8 cellular contexts compared by ENCODE assay signal in the genomic region with DNA sequence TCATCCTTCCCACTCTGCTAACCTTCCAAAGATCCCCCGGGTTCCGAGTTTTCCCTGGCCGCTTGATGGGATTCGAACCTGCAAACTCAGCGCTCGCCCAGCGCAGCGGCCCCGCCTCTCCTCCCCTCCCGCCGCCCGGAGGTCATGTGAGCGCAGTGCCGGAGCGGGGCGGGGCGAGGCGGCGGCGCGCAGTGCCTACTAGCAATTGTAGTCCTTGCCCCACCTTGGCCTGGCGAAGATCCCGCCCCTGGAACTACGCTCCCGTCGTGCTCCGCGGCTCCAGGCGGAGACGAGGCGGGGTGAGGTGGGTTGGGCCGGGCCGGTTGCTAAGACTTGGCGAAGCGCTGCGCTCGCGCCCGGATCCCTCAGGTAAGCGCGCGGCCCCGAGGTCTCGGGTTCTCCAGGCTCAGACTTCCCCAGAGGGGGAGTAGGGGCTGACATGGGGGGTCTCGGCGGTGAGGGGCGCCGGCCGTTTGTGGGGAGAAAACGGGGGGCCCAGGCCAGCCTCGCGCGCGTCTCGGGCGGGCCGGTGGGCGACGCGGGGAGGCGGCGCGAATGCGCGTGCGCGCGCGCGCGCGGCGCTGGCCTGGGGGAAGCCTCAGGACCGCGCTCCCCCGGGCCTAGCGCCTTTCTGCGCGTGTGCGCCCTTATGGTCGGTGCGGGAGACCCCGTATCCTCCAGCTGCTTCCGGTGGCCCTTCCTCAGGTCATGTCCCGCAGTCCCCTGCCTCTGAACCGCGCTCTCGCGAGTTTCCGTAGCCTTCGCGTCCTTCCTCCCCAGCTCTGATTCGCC. TPM values are rescaled to one million over a fixed set of nuclear protein-coding genes. Genes with fewer than 3 reads are reported as not detected.
DNase-seq lines count a peak whose midpoint lies in the region; ATAC-seq and TF ChIP-seq lines count a peak whose summit lies in the region.

A gene (plus strand): TSS at position 329 of the 792 bp plus-strand sequence. CDS start 6,649 bp downstream, outside the sequence.
A gene with protein sequence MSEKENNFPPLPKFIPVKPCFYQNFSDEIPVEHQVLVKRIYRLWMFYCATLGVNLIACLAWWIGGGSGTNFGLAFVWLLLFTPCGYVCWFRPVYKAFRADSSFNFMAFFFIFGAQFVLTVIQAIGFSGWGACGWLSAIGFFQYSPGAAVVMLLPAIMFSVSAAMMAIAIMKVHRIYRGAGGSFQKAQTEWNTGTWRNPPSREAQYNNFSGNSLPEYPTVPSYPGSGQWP (plus strand): TSS at position 329 of the 792 bp plus-strand sequence. CDS start 9,621 bp downstream, outside the sequence.

- H3K36me3 ChIP-seq in mucosa of rectum (ENCODE audit: control insufficient read depth in 2 of 2, insufficient read depth in 2 of 2, low read length in 2 of 2), result no peaks in the 10 kb centered on the region

- peak within 1 kb of the TSS; percentile 74 to 77 for H3K9ac ChIP-seq in mucosa of rectum (ENCODE audit: low read depth in 1 of 2, low read length in 2 of 2)

- no peaks in the 10 kb centered on the region for H3K27me3 ChIP-seq in mucosa of rectum (ENCODE audit: control insufficient read depth in 2 of 2, insufficient read depth in 2 of 2, low read length in 2 of 2)

- peak within 1 kb of the TSS; percentile 86 to 87 for H3K27ac ChIP-seq in mucosa of rectum (ENCODE audit: low read depth in 2 of 2, low read length in 2 of 2)

- H3K4me3 Mint-ChIP-seq in activated T-cell treated with anti-CD3 and anti-CD28 coated beads, Interleukin-2, amount 50 U/mL, for 24 hours, result peak within 1 kb of the TSS; percentile 89

- TF ChIP-seq CTCF in epithelial cell of proximal tubule (conservative IDR thresholded peaks at IDR 0.05; ENCODE audit: low read depth, low read length), result no peak

- peaks cover 56% of the 10 kb centered on the region for H3K4me1 Mint-ChIP-seq in activated T-cell treated with anti-CD3 and anti-CD28 coated beads, Interleukin-2, amount 50 U/mL, for 24 hours (ENCODE audit: low read depth)

- no peaks in the 10 kb centered on the region for H3K9me3 Mint-ChIP-seq in activated T-cell treated with anti-CD3 and anti-CD28 coated beads, Interleukin-2, amount 50 U/mL, for 24 hours

- peaks cover 39 to 42% of the 10 kb centered on the region in 2 donors for H3K4me1 ChIP-seq in mucosa of rectum (ENCODE audit: control insufficient read depth in 2 of 2, insufficient read depth in 2 of 2, low read length in 2 of 2)

- H3K4me3 ChIP-seq in epithelial cell of proximal tubule (ENCODE audit: low read depth, low read length), result peak within 1 kb of the TSS; percentile 72
- peak within 1 kb of the TSS; percentile 90 to 93 for H3K4me3 ChIP-seq in mucosa of rectum (ENCODE audit: low read length in 2 of 2)

- H3K27ac Mint-ChIP-seq in activated T-cell treated with anti-CD3 and anti-CD28 coated beads, Interleukin-2, amount 50 U/mL, for 24 hours, result peak within 1 kb of the TSS; percentile 95

- H3K36me3 Mint-ChIP-seq in activated T-cell treated with anti-CD3 and anti-CD28 coated beads, Interleukin-2, amount 50 U/mL, for 24 hours (ENCODE audit: low read depth), result peaks cover 21% of the 10 kb centered on the region

- H3K9me3 ChIP-seq in mucosa of rectum (ENCODE audit: control insufficient read depth in 2 of 2, low read length in 2 of 2), result no peaks in the 10 kb centered on the region

- DNase-seq in DMS153 (lab: John Stamatoyannopoulos, UW) (peak; percentile 85), KG1 (lab: John Stamatoyannopoulos, UW) (peak; percentile 94), epithelial cell of proximal tubule (ENCODE audit: low read depth) (peak; percentile 74)
- peak; percentile 98 for DNase-seq in activated T-cell treated with anti-CD3 and anti-CD28 coated beads, Interleukin-2, amount 50 U/mL, for 24 hours
- DNase-seq in stimulated activated CD8-positive, alpha-beta memory T cell treated with anti-CD3 and anti-CD28 coated beads, Interleukin-4, amount 100 ng/mL, for 4 hours (ENCODE audit: low read depth in 2 of 2, low spot score in 1 of 2), result peak; percentile 89 to 98

- ATAC-seq in GM21723 (IDR thresholded peaks at IDR 0.05; ENCODE audit: unreplicated experiment), result peak; percentile 73

- no peaks in the 10 kb centered on the region for H3K27me3 Mint-ChIP-seq in activated T-cell treated with anti-CD3 and anti-CD28 coated beads, Interleukin-2, amount 50 U/mL, for 24 hours

TF ChIP-seq in PFSK-1, 5 proteins besides CTCF, POLR2A, EP300 and RAD21:
- TF ChIP-seq POLR2AphosphoS5 (IDR thresholded peaks at IDR 0.05; ENCODE audit: low read depth, low read length) (peak; percentile 81), SIN3A (IDR thresholded peaks at IDR 0.05; ENCODE audit: borderline replicate concordance, insufficient read depth, low read length) (0 out of 2 replicates have a peak, but pooled peaks have one; percentile 51), FOXP2 (optimal IDR thresholded peaks at IDR 0.05; ENCODE audit: borderline replicate concordance, extremely low read depth, extremely low read length, insufficient read depth) (peak; percentile 85)
- TF ChIP-seq, protein P1, sequence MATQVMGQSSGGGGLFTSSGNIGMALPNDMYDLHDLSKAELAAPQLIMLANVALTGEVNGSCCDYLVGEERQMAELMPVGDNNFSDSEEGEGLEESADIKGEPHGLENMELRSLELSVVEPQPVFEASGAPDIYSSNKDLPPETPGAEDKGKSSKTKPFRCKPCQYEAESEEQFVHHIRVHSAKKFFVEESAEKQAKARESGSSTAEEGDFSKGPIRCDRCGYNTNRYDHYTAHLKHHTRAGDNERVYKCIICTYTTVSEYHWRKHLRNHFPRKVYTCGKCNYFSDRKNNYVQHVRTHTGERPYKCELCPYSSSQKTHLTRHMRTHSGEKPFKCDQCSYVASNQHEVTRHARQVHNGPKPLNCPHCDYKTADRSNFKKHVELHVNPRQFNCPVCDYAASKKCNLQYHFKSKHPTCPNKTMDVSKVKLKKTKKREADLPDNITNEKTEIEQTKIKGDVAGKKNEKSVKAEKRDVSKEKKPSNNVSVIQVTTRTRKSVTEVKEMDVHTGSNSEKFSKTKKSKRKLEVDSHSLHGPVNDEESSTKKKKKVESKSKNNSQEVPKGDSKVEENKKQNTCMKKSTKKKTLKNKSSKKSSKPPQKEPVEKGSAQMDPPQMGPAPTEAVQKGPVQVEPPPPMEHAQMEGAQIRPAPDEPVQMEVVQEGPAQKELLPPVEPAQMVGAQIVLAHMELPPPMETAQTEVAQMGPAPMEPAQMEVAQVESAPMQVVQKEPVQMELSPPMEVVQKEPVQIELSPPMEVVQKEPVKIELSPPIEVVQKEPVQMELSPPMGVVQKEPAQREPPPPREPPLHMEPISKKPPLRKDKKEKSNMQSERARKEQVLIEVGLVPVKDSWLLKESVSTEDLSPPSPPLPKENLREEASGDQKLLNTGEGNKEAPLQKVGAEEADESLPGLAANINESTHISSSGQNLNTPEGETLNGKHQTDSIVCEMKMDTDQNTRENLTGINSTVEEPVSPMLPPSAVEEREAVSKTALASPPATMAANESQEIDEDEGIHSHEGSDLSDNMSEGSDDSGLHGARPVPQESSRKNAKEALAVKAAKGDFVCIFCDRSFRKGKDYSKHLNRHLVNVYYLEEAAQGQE (IDR thresholded peaks at IDR 0.05; ENCODE audit: insufficient read depth in 1 of 2, low read depth in 2 of 2, low read length in 2 of 2), result no peak

RNA-seq across cellular contexts. Expression of the first gene that starts in this region (rescaled TPM):
- polyA plus RNA-seq in PFSK-1 (2012; ENCODE audit: insufficient read length, low read depth), result 13.8 TPM
- total RNA-seq in epithelial cell of proximal tubule, result 10.3 and 12.6 TPM in 2 replicates

RNA-seq across cellular contexts. Expression of the second gene that starts in this region (rescaled TPM):
- polyA plus RNA-seq in PFSK-1 (2012; ENCODE audit: insufficient read length, low read depth), result 81.1 TPM
- 108 and 134 TPM in 2 replicates for total RNA-seq in epithelial cell of proximal tubule

Comparison
In these comparisons a context has a peak if more than half of its experiments do, and no peak if none do; other contexts are left out.
1. Peak in every context shown above with its lines: DNase-seq, ATAC-seq, H3K4me3 ChIP-seq and H3K27ac ChIP-seq.